ENCODE assay signal across 1 cellular context in the genomic region with DNA sequence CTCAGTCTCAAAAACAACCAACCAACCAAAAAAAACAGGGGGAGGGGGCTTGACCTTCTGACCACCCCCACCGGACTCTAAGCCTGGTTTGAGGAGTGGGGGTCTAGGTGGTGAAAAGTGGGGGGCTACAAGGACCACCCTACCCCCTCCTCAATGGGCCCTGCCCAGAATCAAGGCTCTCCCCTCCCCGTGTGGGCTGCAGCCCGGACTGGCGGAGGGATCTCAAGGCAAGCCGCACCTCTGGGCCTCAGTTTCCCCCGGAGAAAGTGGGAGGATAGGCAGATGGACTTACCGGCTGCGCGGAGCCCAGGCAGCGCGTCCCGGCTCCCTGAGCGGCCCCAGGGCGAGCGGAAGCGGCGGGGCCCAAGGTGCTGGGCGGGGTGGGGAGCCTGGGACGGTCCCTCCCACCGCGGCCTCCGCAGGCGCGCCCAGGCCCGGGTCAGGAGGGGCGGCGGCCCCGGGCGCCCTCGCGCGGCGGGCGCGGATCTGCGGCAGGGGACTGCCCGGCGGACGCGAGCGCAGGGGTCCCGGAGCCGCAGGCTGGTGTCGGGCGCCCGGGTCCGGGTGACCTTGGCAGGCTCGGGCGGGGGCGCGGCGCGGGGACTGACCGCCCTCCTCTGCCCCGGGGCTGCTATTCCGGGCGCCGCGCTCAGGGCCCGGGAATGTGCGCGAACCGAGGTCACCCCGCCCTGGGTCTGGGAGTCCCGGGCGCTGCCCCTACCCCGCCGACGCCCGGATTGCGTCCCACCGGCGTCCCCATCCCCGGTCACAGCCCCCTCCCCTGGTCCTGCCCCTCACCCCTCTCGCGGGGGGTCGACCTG.
TF ChIP-seq lines count a peak whose summit lies in the region.

Gene ADAMTSL5, minus strand, starts transcription at position 349 of the 821 bp plus-strand sequence. CDS start 2,076 bp downstream, outside the sequence.

TF ChIP-seq in H1, 55 proteins besides CTCF, POLR2A, EP300 and RAD21:
- TF ChIP-seq, protein P1, sequence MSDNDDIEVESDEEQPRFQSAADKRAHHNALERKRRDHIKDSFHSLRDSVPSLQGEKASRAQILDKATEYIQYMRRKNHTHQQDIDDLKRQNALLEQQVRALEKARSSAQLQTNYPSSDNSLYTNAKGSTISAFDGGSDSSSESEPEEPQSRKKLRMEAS (IDR thresholded peaks at IDR 0.05) = no peak
- no peak for TF ChIP-seq NRF1 (IDR thresholded peaks at IDR 0.05; ENCODE audit: low read depth, low read length)
- TF ChIP-seq ASH2L (IDR thresholded peaks at IDR 0.05; ENCODE audit: low read length) = no peak
- TF ChIP-seq CEBPB (IDR thresholded peaks at IDR 0.05; ENCODE audit: low read depth, low read length) = no peak
- peak; percentile 95 for TF ChIP-seq KDM1A (IDR thresholded peaks at IDR 0.05; ENCODE audit: borderline replicate concordance, low read length)
- TF ChIP-seq KDM4A (IDR thresholded peaks at IDR 0.05; ENCODE audit: low read depth, low read length, severe bottlenecking) = no peak
- TF ChIP-seq HDAC2 (IDR thresholded peaks at IDR 0.05; ENCODE audit: borderline replicate concordance in 1 of 2, low read depth in 2 of 2, low read length in 2 of 2) = peak in 1 of 2 experiments; percentile 11; a peak in 1 of 4 replicates
- no peak for TF ChIP-seq CHD1 (IDR thresholded peaks at IDR 0.05; ENCODE audit: low read depth, low read length)
- no peak for TF ChIP-seq TAF1 (IDR thresholded peaks at IDR 0.05; ENCODE audit: low read depth, low read length)
